Comparison of ENCODE assay signal across 8 cellular contexts in genomic region chr19:39411832-39412099, GRCh38. TPM values are rescaled to one million over a fixed set of nuclear protein-coding genes. Genes with fewer than 3 reads are reported as not detected.
DNase-seq lines count a peak whose midpoint lies in the region; ATAC-seq and TF ChIP-seq lines count a peak whose summit lies in the region.

No MANE protein-coding gene starts in this region.

- H3K4me3 ChIP-seq in AG04449 (ENCODE audit: low read depth, low read length) (peak overlapping the region; percentile 25), kidney epithelial cell (ENCODE audit: low read depth, low read length) (peak overlapping the region; percentile 11)

- peak overlapping the region; percentile 95 for H3K27ac ChIP-seq in caudate nucleus (ENCODE audit: low read depth, low read length)

- CTCF ChIA-PET in AG04449 (lab: Yijun Ruan, JAX), result interaction anchor here (0.6 to 2.2 kb wide), 16 partner anchors 8 to 290 kb away, joined by 3 to 102 read pairs (median 7); partner anchors contain the start of genes MED29, PAF1 and RPS16

- peaks cover 1% of the 10 kb centered on the region for H3K36me3 ChIP-seq in kidney epithelial cell (ENCODE audit: control insufficient read depth, insufficient read depth, low read length)

- H3K27me3 ChIP-seq in kidney epithelial cell (ENCODE audit: control insufficient read depth, insufficient read depth, low read length), result no peaks in the 10 kb centered on the region

- POLR2A ChIA-PET in AG04449 (lab: Yijun Ruan, JAX), result interaction anchor here (0.8 to 2.3 kb wide), 11 partner anchors 8 to 70 kb away, joined by 4 to 49 read pairs (median 6); partner anchors contain the start of genes MED29, PAF1, RPS16 and SAMD4B

- DNase-seq in AG04449 (ENCODE audit: low read depth, low spot score) (no peak), NCI-H226 (peak; percentile 66), caudate nucleus (lab: John Stamatoyannopoulos, UW) (peak in 56 of 61 donors; percentile 25 to 95 (median 77)), kidney epithelial cell (ENCODE audit: low read depth) (no peak)
- peak; percentile 77 to 87 (median 82) for DNase-seq in activated CD4-positive, CD25-positive, alpha-beta regulatory T cell (lab: John Stamatoyannopoulos, UW)
- DNase-seq in stimulated activated CD4-positive, alpha-beta T cell treated with anti-CD3 and anti-CD28 coated beads, Interleukin-15, amount 100 ng/mL, for 24 hours, result peak; percentile 94

- TF ChIP-seq CTCF in AG04449 (IDR thresholded peaks at IDR 0.05; ENCODE audit: insufficient read depth, low read length, missing control alignments) (peak; percentile 80), kidney epithelial cell (IDR thresholded peaks at IDR 0.05; ENCODE audit: insufficient read depth, low read length, poor library complexity, severe bottlenecking) (peak; percentile 86)

- ATAC-seq in GM18909 (IDR thresholded peaks at IDR 0.05; ENCODE audit: poor library complexity, unreplicated experiment) (peak; percentile 25), HG03196 (IDR thresholded peaks at IDR 0.05; ENCODE audit: unreplicated experiment) (peak; percentile 29)

RNA-seq across cellular contexts. Expression of gene PLEKHG2, which starts 0.7 kb away (rescaled TPM):
- 22.8 and 46.9 TPM in 2 replicates for total RNA-seq in kidney epithelial cell

RNA-seq across cellular contexts. Expression of gene ZFP36, which starts 5.1 kb away (rescaled TPM):
- 7.5 and 12.4 TPM in 2 replicates for total RNA-seq in kidney epithelial cell

RNA-seq across cellular contexts. Expression of gene MED29, which starts 20.6 kb away (rescaled TPM):
- total RNA-seq in kidney epithelial cell, result 22.8 and 28.6 TPM in 2 replicates

RNA-seq across cellular contexts. Expression of gene PAF1, which starts 20.9 kb away (rescaled TPM):
- total RNA-seq in kidney epithelial cell, result 37.8 and 44.6 TPM in 2 replicates

RNA-seq across cellular contexts. Expression of gene RPS16, which starts 24.0 kb away (rescaled TPM):
- 1,721 and 2,288 TPM in 2 replicates for total RNA-seq in kidney epithelial cell

Comparison
In these comparisons a context has a peak if more than half of its experiments do, and no peak if none do; other contexts are left out.
1. DNase-seq: peak in NCI-H226 (single experiment), activated CD4-positive, CD25-positive, alpha-beta regulatory T cell (4 of 4), caudate nucleus (56 of 61) and stimulated activated CD4-positive, alpha-beta T cell treated with anti-CD3 and anti-CD28 coated beads, Interleukin-15, amount 100 ng/mL, for 24 hours (single experiment); none in AG04449 (single experiment) and kidney epithelial cell (single experiment).